ENCODE assay signal across 13 cellular contexts in genomic region chr13:110528371-110528770, GRCh38. TPM values are rescaled to one million over a fixed set of nuclear protein-coding genes. Genes with fewer than 3 reads are reported as not detected.
DNase-seq lines count a peak whose midpoint lies in the region; ATAC-seq and TF ChIP-seq lines count a peak whose summit lies in the region.
"Had no signal": no experiment of that assay in that cellular context is flagged by ENCODE, and none has a peak within 500 bp of the region (broad histone marks: within the 10 kb centered on the region; RNA-seq: fewer than 3 reads in every experiment).

No MANE protein-coding gene starts in this region.

- no peak for TF ChIP-seq CTCF in HL-60 (IDR thresholded peaks at IDR 0.05; ENCODE audit: insufficient read depth, low read length)
- no peak for TF ChIP-seq CTCF in gastroesophageal sphincter (IDR thresholded peaks at IDR 0.05)
- TF ChIP-seq CTCF in smooth muscle cell (IDR thresholded peaks at IDR 0.05; ENCODE audit: borderline replicate concordance, insufficient read depth, poor library complexity, severe bottlenecking), result no peak

- intact Hi-C loops in activated T-helper 2 cell treated with anti-CD3 and anti-CD28 coated beads, Interferon-gamma antibody, Interleukin-2, Interleukin-4, amounts not matched to agents 10 μg/mL and 5 μg/mL and 100 μg/mL, durations not matched to agents 14 hours and 24 hours and 36 hours (cut with micrococcal nuclease), result no loop called here

- H3K27ac ChIP-seq in HL-60 (replicated peaks) (peak overlapping the region; percentile 10), gastroesophageal sphincter (peak overlapping the region in 3 of 4 donors; percentile 69 to 76 (median 70)), smooth muscle cell (ENCODE audit: low read depth) (peak overlapping the region; percentile 90)

- WGBS in gastroesophageal sphincter (ENCODE audit: low coverage in 1 of 2), 2 donors, result 69 to 72% methylated on average over 3 to 5 of the region's 5 CpGs
- WGBS in smooth muscle cell (ENCODE audit: low lambda C conversion rate), result 10% methylated on average over 4 of the region's 5 CpGs

- H3K36me3 ChIP-seq in gastroesophageal sphincter, result peaks cover 0 to 5% of the 10 kb centered on the region in 2 donors
- no peaks in the 10 kb centered on the region for H3K36me3 ChIP-seq in smooth muscle cell (ENCODE audit: low read depth)

- H3K9ac ChIP-seq in smooth muscle cell (ENCODE audit: low read depth), result peak overlapping the region; percentile 33

- H3K9me3 Mint-ChIP-seq in activated T-helper 2 cell treated with anti-CD3 and anti-CD28 coated beads, Interferon-gamma antibody, Interleukin-2, Interleukin-4, amounts not matched to agents 10 μg/mL and 5 μg/mL and 100 μg/mL, durations not matched to agents 14 hours and 24 hours and 36 hours, result no peaks in the 10 kb centered on the region
- H3K9me3 Mint-ChIP-seq: activated T-helper 17 cell treated with anti-CD3 and anti-CD28 coated beads, Interleukin-2, amount 50 U/mL, for 72 hours; CD8-positive, alpha-beta memory T cell had no signal

- H3K27me3 Mint-ChIP-seq in activated T-helper 2 cell treated with anti-CD3 and anti-CD28 coated beads, Interferon-gamma antibody, Interleukin-2, Interleukin-4, amounts not matched to agents 10 μg/mL and 5 μg/mL and 100 μg/mL, durations not matched to agents 14 hours and 24 hours and 36 hours (ENCODE audit: low read depth), result no peaks in the 10 kb centered on the region
- H3K27me3 Mint-ChIP-seq: activated T-helper 17 cell treated with anti-CD3 and anti-CD28 coated beads, Interleukin-2, amount 50 U/mL, for 72 hours had no signal

- H4K20me1 ChIP-seq in smooth muscle cell (ENCODE audit: low read depth), result peaks cover 21% of the 10 kb centered on the region

- no peak for TF ChIP-seq EP300 in gastroesophageal sphincter (IDR thresholded peaks at IDR 0.05)

- H3K4me2 ChIP-seq in smooth muscle cell, result peak overlapping the region; percentile 45

- H2AFZ ChIP-seq in smooth muscle cell (ENCODE audit: low read depth), result no peak overlapping the region

- H3F3A ChIP-seq in smooth muscle cell (ENCODE audit: low read depth), result peaks cover 15% of the 10 kb centered on the region

- H3K27me3 ChIP-seq in HL-60 (ENCODE audit: insufficient read depth, poor library complexity, severe bottlenecking), result no peaks in the 10 kb centered on the region
- H3K27me3 ChIP-seq in gastroesophageal sphincter, result no peaks in the 10 kb centered on the region
- no peaks in the 10 kb centered on the region for H3K27me3 ChIP-seq in smooth muscle cell (ENCODE audit: low read depth)

- H3K36me3 Mint-ChIP-seq in activated T-helper 2 cell treated with anti-CD3 and anti-CD28 coated beads, Interferon-gamma antibody, Interleukin-2, Interleukin-4, amounts not matched to agents 10 μg/mL and 5 μg/mL and 100 μg/mL, durations not matched to agents 14 hours and 24 hours and 36 hours (ENCODE audit: low read depth), result no peaks in the 10 kb centered on the region
- H3K36me3 Mint-ChIP-seq: CD8-positive, alpha-beta memory T cell had no signal

- H3K4me3 ChIP-seq in HL-60 (replicated peaks; ENCODE audit: insufficient read depth, low read length) (no peak overlapping the region), gastroesophageal sphincter (no peak overlapping the region), smooth muscle cell (no peak overlapping the region)

- peaks cover 0 to 73% (median 8%) of the 10 kb centered on the region in 3 donors for H3K4me1 ChIP-seq in gastroesophageal sphincter
- peaks cover 3% of the 10 kb centered on the region for H3K4me1 ChIP-seq in smooth muscle cell (ENCODE audit: low read depth)

- DNase-seq in HL-60 (ENCODE audit: low read depth in 1 of 2, low spot score in 1 of 2) (peak in 1 of 2 experiments; percentile 41), SKM-1 (lab: John Stamatoyannopoulos, UW; ENCODE audit: unreplicated experiment) (peak; percentile 18), smooth muscle cell (lab: John Stamatoyannopoulos, UW; ENCODE audit: unreplicated experiment) (no peak)
- DNase-seq in activated CD8-positive, alpha-beta memory T cell treated with anti-CD3 and anti-CD28 coated beads for 24 hours, result no peak
- DNase-seq in activated T-helper 2 cell treated with anti-CD3 and anti-CD28 coated beads, Interferon-gamma antibody, Interleukin-2, Interleukin-4, amounts not matched to agents 10 μg/mL and 5 μg/mL and 100 μg/mL, durations not matched to agents 14 hours and 24 hours and 36 hours (ENCODE audit: low spot score), result no peak
- DNase-seq: CD8-positive, alpha-beta memory T cell; mammary epithelial cell; NCI-H2081 treated with DMSO at 0.1 percent for 48 hours had no signal

- ATAC-seq in gastroesophageal sphincter, result no peak
- ATAC-seq in GM18907 (IDR thresholded peaks at IDR 0.05; ENCODE audit: unreplicated experiment), result no peak
- ATAC-seq in esophagus mucosa, result no peak
- ATAC-seq: activated CD4-positive, CD25-positive, alpha-beta regulatory T cell treated with anti-CD3 and anti-CD28 coated beads, Interleukin-2, amount 50 U/mL, for 24 hours; activated T-helper 17 cell treated with anti-CD3 and anti-CD28 coated beads, Interleukin-2, amount 50 U/mL, for 72 hours had no signal

- no peak for TF ChIP-seq POLR2A in gastroesophageal sphincter (IDR thresholded peaks at IDR 0.05)

- no peak overlapping the region for H3K27ac Mint-ChIP-seq in activated T-helper 2 cell treated with anti-CD3 and anti-CD28 coated beads, Interferon-gamma antibody, Interleukin-2, Interleukin-4, amounts not matched to agents 10 μg/mL and 5 μg/mL and 100 μg/mL, durations not matched to agents 14 hours and 24 hours and 36 hours
- H3K27ac Mint-ChIP-seq: activated T-helper 17 cell treated with anti-CD3 and anti-CD28 coated beads, Interleukin-2, amount 50 U/mL, for 72 hours had no signal

- H3K9me3 ChIP-seq in gastroesophageal sphincter (no peaks in the 10 kb centered on the region), smooth muscle cell (replicated peaks; ENCODE audit: low read depth) (no peaks in the 10 kb centered on the region)

- H3K4me1 Mint-ChIP-seq in activated T-helper 2 cell treated with anti-CD3 and anti-CD28 coated beads, Interferon-gamma antibody, Interleukin-2, Interleukin-4, amounts not matched to agents 10 μg/mL and 5 μg/mL and 100 μg/mL, durations not matched to agents 14 hours and 24 hours and 36 hours (ENCODE audit: low read depth), result peaks cover 8% of the 10 kb centered on the region
- H3K4me1 Mint-ChIP-seq: activated T-helper 17 cell treated with anti-CD3 and anti-CD28 coated beads, Interleukin-2, amount 50 U/mL, for 72 hours had no signal

- no peak overlapping the region for H3K4me3 Mint-ChIP-seq in activated T-helper 2 cell treated with anti-CD3 and anti-CD28 coated beads, Interferon-gamma antibody, Interleukin-2, Interleukin-4, amounts not matched to agents 10 μg/mL and 5 μg/mL and 100 μg/mL, durations not matched to agents 14 hours and 24 hours and 36 hours (ENCODE audit: low read depth)
- H3K4me3 Mint-ChIP-seq: activated T-helper 17 cell treated with anti-CD3 and anti-CD28 coated beads, Interleukin-2, amount 50 U/mL, for 72 hours had no signal

- H3K79me2 ChIP-seq in smooth muscle cell (ENCODE audit: low read depth), result peaks cover 8% of the 10 kb centered on the region

RNA-seq across cellular contexts. Expression of gene RAB20, which starts 33.2 kb away (rescaled TPM):
- total RNA-seq in gastroesophageal sphincter (10 to 100 TPM in 3 of 4 donors, 1 to 10 TPM in 1; 8.7 to 32.8 (median 18.4) TPM), smooth muscle cell (12.6 and 18.0 TPM in 2 replicates), esophagus mucosa (1.6 TPM)
- 12.9 and 21.8 TPM in 2 replicates for polyA plus RNA-seq in smooth muscle cell
- total RNA-seq in activated T-helper 2 cell treated with anti-CD3 and anti-CD28 coated beads, Interferon-gamma antibody, Interleukin-2, Interleukin-4, amounts not matched to agents 10 μg/mL and 5 μg/mL and 100 μg/mL, durations not matched to agents 14 hours and 24 hours and 36 hours, result 2.8 and 4.0 TPM in 2 replicates

Comparison
In these comparisons a context has a peak if more than half of its experiments do, and no peak if none do; other contexts are left out.
1. H3K27ac ChIP-seq: peak in every context shown above with its lines; median percentile 90 in smooth muscle cell; 70 in gastroesophageal sphincter; 10 in HL-60.